ENCODE assay signal across 1 cellular context in the genomic region with DNA sequence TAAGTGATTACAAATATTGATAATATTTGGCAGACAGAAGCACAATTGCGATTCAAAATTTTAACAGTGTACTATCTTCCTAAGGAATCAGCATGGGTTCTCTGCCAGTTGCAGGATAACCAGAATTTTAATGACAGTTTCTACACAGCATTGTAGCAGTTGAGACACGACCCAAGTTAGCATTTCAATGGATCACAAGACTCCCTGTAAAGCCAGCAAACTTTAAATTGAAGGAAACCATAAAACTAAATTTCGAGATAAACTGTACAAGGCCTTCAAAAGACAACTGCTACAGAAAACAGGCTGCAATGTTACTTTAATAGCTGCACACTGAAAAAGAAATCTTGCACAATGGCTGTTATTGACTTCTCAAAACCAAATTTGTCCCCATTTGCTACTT.
TF ChIP-seq lines count a peak whose summit lies in the region.

No MANE protein-coding gene starts in this region.

TF ChIP-seq in SK-N-SH treated with all-trans-retinoic acid at 6 μM for 48 hours, 23 proteins besides CTCF, POLR2A, EP300 and RAD21 (continued from another document):
- TF ChIP-seq, protein P1, sequence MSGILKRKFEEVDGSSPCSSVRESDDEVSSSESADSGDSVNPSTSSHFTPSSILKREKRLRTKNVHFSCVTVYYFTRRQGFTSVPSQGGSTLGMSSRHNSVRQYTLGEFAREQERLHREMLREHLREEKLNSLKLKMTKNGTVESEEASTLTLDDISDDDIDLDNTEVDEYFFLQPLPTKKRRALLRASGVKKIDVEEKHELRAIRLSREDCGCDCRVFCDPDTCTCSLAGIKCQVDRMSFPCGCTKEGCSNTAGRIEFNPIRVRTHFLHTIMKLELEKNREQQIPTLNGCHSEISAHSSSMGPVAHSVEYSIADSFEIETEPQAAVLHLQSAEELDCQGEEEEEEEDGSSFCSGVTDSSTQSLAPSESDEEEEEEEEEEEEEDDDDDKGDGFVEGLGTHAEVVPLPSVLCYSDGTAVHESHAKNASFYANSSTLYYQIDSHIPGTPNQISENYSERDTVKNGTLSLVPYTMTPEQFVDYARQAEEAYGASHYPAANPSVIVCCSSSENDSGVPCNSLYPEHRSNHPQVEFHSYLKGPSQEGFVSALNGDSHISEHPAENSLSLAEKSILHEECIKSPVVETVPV (CRISPR knock-in tag; IDR thresholded peaks at IDR 0.05): no peak
- no peak for TF ChIP-seq TOX (CRISPR knock-in tag; IDR thresholded peaks at IDR 0.05; ENCODE audit: borderline replicate concordance)
TF ChIP-seq in SK-N-SH treated with all-trans-retinoic acid at 6 μM for 48 hours: peak in this region for 0.
